25 cellular contexts compared by ENCODE assay signal in genomic region chr6:36510365-36510764, GRCh38. TPM values are rescaled to one million over a fixed set of nuclear protein-coding genes. Genes with fewer than 3 reads are reported as not detected.
DNase-seq lines count a peak whose midpoint lies in the region; ATAC-seq, FAIRE-seq and TF ChIP-seq lines count a peak whose summit lies in the region.
"Had no signal": no experiment of that assay in that cellular context is flagged by ENCODE, and none has a peak within 500 bp of the region (broad histone marks: within the 10 kb centered on the region; RNA-seq: fewer than 3 reads in every experiment).

No MANE protein-coding gene starts in this region.

- H3K79me2 ChIP-seq in HCT116 (ENCODE audit: insufficient read depth, low read length), result no peaks in the 10 kb centered on the region

- H3K27ac ChIP-seq in HCT116 (ENCODE audit: low read depth, low read length) (no peak overlapping the region), caudate nucleus (ENCODE audit: low read depth, low read length) (no peak overlapping the region)
- no peak overlapping the region for H3K27ac ChIP-seq in naive thymus-derived CD4-positive, alpha-beta T cell (ENCODE audit: low read depth, low read length)
- H3K27ac ChIP-seq: 22Rv1; BLaER1 treated with 17β-estradiol and CSF1 and Interleukin-3, amounts not matched to agents 10 nM and 100 nM; GM23248; KMS-11; SJCRH30 had no signal

- H3K4me1 ChIP-seq in HCT116 (ENCODE audit: control insufficient read depth in 1 of 2, insufficient read depth in 2 of 2, low read length in 2 of 2), result 0 out of 4 replicates have a peak, but pooled peaks cover 0 to 5% of the 10 kb centered on the region in 2 experiments
- H3K4me1 ChIP-seq in naive thymus-derived CD4-positive, alpha-beta T cell (ENCODE audit: control insufficient read depth in 2 of 2, insufficient read depth in 2 of 2, low read length in 2 of 2), result peaks cover 16 to 30% of the 10 kb centered on the region in 2 donors
- H3K4me1 ChIP-seq: BLaER1 treated with 17β-estradiol and CSF1 and Interleukin-3, amounts not matched to agents 10 nM and 100 nM; SJCRH30 had no signal

- no peaks in the 10 kb centered on the region for H3K9me3 ChIP-seq in HCT116 (ENCODE audit: control insufficient read depth in 1 of 2, insufficient read depth in 1 of 2, low read depth in 1 of 2, low read length in 2 of 2)
- H3K9me3 ChIP-seq in naive thymus-derived CD4-positive, alpha-beta T cell (ENCODE audit: control insufficient read depth in 2 of 3, low read length in 3 of 3), result no peaks in the 10 kb centered on the region
- H3K9me3 ChIP-seq: SJCRH30 had no signal

- no TSS peak for BruUV-seq in HCT116 (replicated peaks; lab: Mats Ljungman, UMichigan)

- no peak for TF ChIP-seq RAD21 in HCT116 (IDR thresholded peaks at IDR 0.05; ENCODE audit: low read depth)

- RAD21 ChIA-PET in HCT116 (lab: Charles Lee; ENCODE audit: low non-redundant PET in 1 of 2, low total read pairs in 2 of 2, uncharacterized antibody in 2 of 2, unreplicated experiment in 2 of 2), result no interaction called here

- no peaks in the 10 kb centered on the region for H3K9me3 Mint-ChIP-seq in activated T-cell treated with anti-CD3 and anti-CD28 coated beads, Interleukin-2, amount 50 U/mL, for 72 hours
- no peaks in the 10 kb centered on the region for H3K9me3 Mint-ChIP-seq in activated T-cell treated with anti-CD3 and anti-CD28 coated beads, Interleukin-2, amount 50 U/mL, for 4 hours
- peaks cover 0 to 2% (median 0%) of the 10 kb centered on the region in 11 donors for H3K9me3 Mint-ChIP-seq in naive thymus-derived CD4-positive, alpha-beta T cell
- H3K9me3 Mint-ChIP-seq in activated naive CD4-positive, alpha-beta T cell treated with anti-CD3 and anti-CD28 coated beads, Interleukin-2, amount 10 ng/mL, durations not matched to agents 7 days and 5 days, result no peaks in the 10 kb centered on the region
- H3K9me3 Mint-ChIP-seq: CD8-positive, alpha-beta T cell had no signal

- no peaks in the 10 kb centered on the region for H3K27me3 ChIP-seq in HCT116 (ENCODE audit: insufficient read depth, low read length)
- no peaks in the 10 kb centered on the region for H3K27me3 ChIP-seq in naive thymus-derived CD4-positive, alpha-beta T cell (ENCODE audit: control insufficient read depth in 2 of 2, insufficient read depth in 2 of 2, low read length in 2 of 2)
- H3K27me3 ChIP-seq: BLaER1 treated with 17β-estradiol and CSF1 and Interleukin-3, amounts not matched to agents 10 nM and 100 nM; SJCRH30 had no signal

- no peaks in the 10 kb centered on the region for H4K20me1 ChIP-seq in HCT116 (ENCODE audit: insufficient read depth)

- FAIRE-seq in D721Med (lab: Jason Lieb, UNC), result no peak
- FAIRE-seq: GM12891 had no signal

- DNase-seq in activated T-cell treated with anti-CD3 and anti-CD28 coated beads, Interleukin-2, amount 50 U/mL, for 72 hours, result no peak
- DNase-seq in activated T-cell treated with anti-CD3 and anti-CD28 coated beads, Interleukin-2, amount 50 U/mL, for 4 hours, result no peak
- DNase-seq in HCT116 (ENCODE audit: low read depth, low spot score) (no peak), D721Med (ENCODE audit: insufficient read length, low spot score) (no peak), caudate nucleus (lab: John Stamatoyannopoulos, UW) (no peak)
- DNase-seq in naive thymus-derived CD4-positive, alpha-beta T cell, result no peak
- no peak for DNase-seq in activated naive CD4-positive, alpha-beta T cell treated with anti-CD3 and anti-CD28 coated beads, Interleukin-2, amount 10 ng/mL, durations not matched to agents 7 days and 5 days
- DNase-seq: ACHN; CD8-positive, alpha-beta T cell; DMS153; GM23248; H9; NCI-H1092 treated with DMSO at 0.1 percent for 48 hours; NCI-H1436 treated with DMSO at 0.1 percent for 48 hours; NCI-H2029; NCI-H226; NCI-H510A treated with DMSO at 0.1 percent for 48 hours; NCI-H748 treated with DMSO at 0.1 percent for 48 hours; SJCRH30 had no signal

- no peak for ATAC-seq in activated T-cell treated with anti-CD3 and anti-CD28 coated beads, Interleukin-2, amount 50 U/mL, for 72 hours (replicated peaks in 1 of 2)
- no peak for ATAC-seq in activated T-cell treated with anti-CD3 and anti-CD28 coated beads, Interleukin-2, amount 50 U/mL, for 4 hours
- ATAC-seq in HCT116, result 0 out of 2 replicates have a peak, but pooled peaks have one; percentile 25
- peak; percentile 32 for ATAC-seq in esophagus mucosa
- ATAC-seq in naive thymus-derived CD4-positive, alpha-beta T cell, result no peak
- ATAC-seq: CD8-positive, alpha-beta T cell; Panc1 had no signal

- no peak for TF ChIP-seq POLR2A in HCT116 (IDR thresholded peaks at IDR 0.05; ENCODE audit: borderline replicate concordance, extremely low read depth, insufficient read depth, insufficient read length)

- no peak overlapping the region for H3K9ac ChIP-seq in HCT116 (ENCODE audit: low read length)
- H3K9ac ChIP-seq: BLaER1 treated with 17β-estradiol and CSF1 and Interleukin-3, amounts not matched to agents 10 nM and 100 nM; GM23248; KMS-11 had no signal

- H3K36me3 Mint-ChIP-seq in activated T-cell treated with anti-CD3 and anti-CD28 coated beads, Interleukin-2, amount 50 U/mL, for 72 hours (ENCODE audit: insufficient read depth in 2 of 2), result peaks cover 4 to 21% of the 10 kb centered on the region in 2 donors
- peaks cover 29% of the 10 kb centered on the region for H3K36me3 Mint-ChIP-seq in activated T-cell treated with anti-CD3 and anti-CD28 coated beads, Interleukin-2, amount 50 U/mL, for 4 hours (ENCODE audit: insufficient read depth)
- H3K36me3 Mint-ChIP-seq in naive thymus-derived CD4-positive, alpha-beta T cell, result peaks cover 14 to 67% (median 39%) of the 10 kb centered on the region in 5 donors
- peaks cover 74% of the 10 kb centered on the region for H3K36me3 Mint-ChIP-seq in activated naive CD4-positive, alpha-beta T cell treated with anti-CD3 and anti-CD28 coated beads, Interleukin-2, amount 10 ng/mL, durations not matched to agents 7 days and 5 days

- no peak for TF ChIP-seq CTCF in HCT116 (IDR thresholded peaks at IDR 0.05 in 2 of 3, conservative IDR thresholded peaks at IDR 0.05 in 1 of 3; ENCODE audit: borderline replicate concordance in 1 of 3, insufficient read depth in 1 of 3, low read depth in 2 of 3, low read length in 2 of 3)
- no peak for TF ChIP-seq CTCF in D721Med (IDR thresholded peaks at IDR 0.05; ENCODE audit: insufficient read depth, missing control alignments)

- CTCF ChIA-PET in HCT116 (lab: Charles Lee), result no interaction called here
- CTCF ChIA-PET in naive thymus-derived CD4-positive, alpha-beta T cell (lab: Charles Lee), result no interaction called here
- CTCF ChIA-PET in activated naive CD4-positive, alpha-beta T cell treated with anti-CD3 and anti-CD28 coated beads, Interleukin-2, amount 10 ng/mL, durations not matched to agents 7 days and 5 days (lab: Charles Lee), result no interaction called here

- intact Hi-C loops in HCT116 (cut with micrococcal nuclease), result no loop called here
- intact Hi-C loops in naive thymus-derived CD4-positive, alpha-beta T cell (cut with micrococcal nuclease), result no loop called here

- no peak overlapping the region for H2AFZ ChIP-seq in HCT116 (ENCODE audit: low read depth, low read length, poor library complexity, severe bottlenecking)
- H2AFZ ChIP-seq: GM23248 had no signal

- peaks cover 24% of the 10 kb centered on the region for H3K4me1 Mint-ChIP-seq in activated T-cell treated with anti-CD3 and anti-CD28 coated beads, Interleukin-2, amount 50 U/mL, for 72 hours (ENCODE audit: low read depth)
- peaks cover 38% of the 10 kb centered on the region for H3K4me1 Mint-ChIP-seq in activated T-cell treated with anti-CD3 and anti-CD28 coated beads, Interleukin-2, amount 50 U/mL, for 4 hours (ENCODE audit: low read depth)
- peaks cover 24 to 56% (median 41%) of the 10 kb centered on the region in 7 donors for H3K4me1 Mint-ChIP-seq in naive thymus-derived CD4-positive, alpha-beta T cell
- peaks cover 28% of the 10 kb centered on the region for H3K4me1 Mint-ChIP-seq in activated naive CD4-positive, alpha-beta T cell treated with anti-CD3 and anti-CD28 coated beads, Interleukin-2, amount 10 ng/mL, durations not matched to agents 7 days and 5 days
- H3K4me1 Mint-ChIP-seq: H9 had no signal

- POLR2A ChIA-PET in HCT116 (lab: Charles Lee), result no interaction called here
- POLR2A ChIA-PET in naive thymus-derived CD4-positive, alpha-beta T cell (lab: Charles Lee), result interaction anchor here (0.7 to 1.6 kb wide), 2 partner anchors 9 to 25 kb away, joined by 3 to 4 read pairs; no protein-coding TSS in a partner anchor

- no peak overlapping the region for H3K4me2 ChIP-seq in HCT116 (ENCODE audit: low read length)
- H3K4me2 ChIP-seq: BLaER1 treated with 17β-estradiol and CSF1 and Interleukin-3, amounts not matched to agents 10 nM and 100 nM; KMS-11 had no signal

- peaks cover 0 to 9% of the 10 kb centered on the region in 2 experiments; a peak in 1 of 4 replicates for H3K36me3 ChIP-seq in HCT116 (ENCODE audit: control insufficient read depth in 1 of 2, insufficient read depth in 2 of 2, low read length in 2 of 2)
- peaks cover 6 to 59% (median 16%) of the 10 kb centered on the region in 3 experiments for H3K36me3 ChIP-seq in naive thymus-derived CD4-positive, alpha-beta T cell (ENCODE audit: control insufficient read depth in 2 of 3, insufficient read depth in 3 of 3, low read length in 3 of 3)

- H3K27me3 Mint-ChIP-seq in activated T-cell treated with anti-CD3 and anti-CD28 coated beads, Interleukin-2, amount 50 U/mL, for 72 hours (ENCODE audit: low read depth), result no peaks in the 10 kb centered on the region
- no peaks in the 10 kb centered on the region for H3K27me3 Mint-ChIP-seq in activated T-cell treated with anti-CD3 and anti-CD28 coated beads, Interleukin-2, amount 50 U/mL, for 4 hours (ENCODE audit: low read depth)
- no peaks in the 10 kb centered on the region for H3K27me3 Mint-ChIP-seq in naive thymus-derived CD4-positive, alpha-beta T cell
- no peaks in the 10 kb centered on the region for H3K27me3 Mint-ChIP-seq in activated naive CD4-positive, alpha-beta T cell treated with anti-CD3 and anti-CD28 coated beads, Interleukin-2, amount 10 ng/mL, durations not matched to agents 7 days and 5 days

- H3K4me3 ChIP-seq in HCT116 (replicated peaks in 1 of 2; ENCODE audit: low read depth in 1 of 2, low read length in 2 of 2), result no peak overlapping the region
- H3K4me3 ChIP-seq in naive thymus-derived CD4-positive, alpha-beta T cell (ENCODE audit: low read length), result no peak overlapping the region
- H3K4me3 ChIP-seq: BLaER1 treated with 17β-estradiol and CSF1 and Interleukin-3, amounts not matched to agents 10 nM and 100 nM; GM23248; SJCRH30 had no signal

- H3K27ac Mint-ChIP-seq in activated T-cell treated with anti-CD3 and anti-CD28 coated beads, Interleukin-2, amount 50 U/mL, for 72 hours, result peak overlapping the region; percentile 32
- peak overlapping the region in 6 of 9 donors; percentile 9 to 65 (median 36) for H3K27ac Mint-ChIP-seq in naive thymus-derived CD4-positive, alpha-beta T cell
- H3K27ac Mint-ChIP-seq in activated naive CD4-positive, alpha-beta T cell treated with anti-CD3 and anti-CD28 coated beads, Interleukin-2, amount 10 ng/mL, durations not matched to agents 7 days and 5 days, result no peak overlapping the region
- H3K27ac Mint-ChIP-seq: CD8-positive, alpha-beta T cell had no signal

- no peak overlapping the region for H3K4me3 Mint-ChIP-seq in activated T-cell treated with anti-CD3 and anti-CD28 coated beads, Interleukin-2, amount 50 U/mL, for 72 hours
- no peak overlapping the region for H3K4me3 Mint-ChIP-seq in activated T-cell treated with anti-CD3 and anti-CD28 coated beads, Interleukin-2, amount 50 U/mL, for 4 hours
- no peak overlapping the region for H3K4me3 Mint-ChIP-seq in naive thymus-derived CD4-positive, alpha-beta T cell
- H3K4me3 Mint-ChIP-seq in activated naive CD4-positive, alpha-beta T cell treated with anti-CD3 and anti-CD28 coated beads, Interleukin-2, amount 10 ng/mL, durations not matched to agents 7 days and 5 days, result no peak overlapping the region
- H3K4me3 Mint-ChIP-seq: CD8-positive, alpha-beta T cell; H9 had no signal

- no peaks in the 10 kb centered on the region for H3K9me2 ChIP-seq in HCT116 (ENCODE audit: insufficient read depth)

RNA-seq across cellular contexts. Expression of gene STK38, which starts 36.9 kb away (rescaled TPM):
- total RNA-seq in activated T-cell treated with anti-CD3 and anti-CD28 coated beads, Interleukin-2, amount 50 U/mL, for 72 hours, result 10 to 100 TPM; 30.7 to 34.4 TPM
- 10 to 100 TPM; 14.2 to 16.6 (median 16.1) TPM for total RNA-seq in activated T-cell treated with anti-CD3 and anti-CD28 coated beads, Interleukin-2, amount 50 U/mL, for 4 hours
- total RNA-seq in HCT116 (2021; ENCODE audit: unreplicated experiment) (20.1 TPM), esophagus mucosa (26.1 TPM)
- 9.6 and 13.5 TPM in 2 replicates for polyA plus RNA-seq in HCT116 (2012)
- 100 to 1,000 TPM in 2 of 5 experiments, 10 to 100 TPM in 3; 68.5 to 193 (median 95.0) TPM for total RNA-seq in naive thymus-derived CD4-positive, alpha-beta T cell
- 100 to 1,000 TPM in 1 of 2 donors, 10 to 100 TPM in 1; 56.6 to 123 TPM for polyA plus RNA-seq in naive thymus-derived CD4-positive, alpha-beta T cell

Comparison
In these comparisons a context has a peak if more than half of its experiments do, and no peak if none do; other contexts are left out.
1. ATAC-seq: peak in HCT116 (single experiment) and esophagus mucosa (single experiment); none in activated T-cell treated with anti-CD3 and anti-CD28 coated beads, Interleukin-2, amount 50 U/mL, for 72 hours (0 of 2), activated T-cell treated with anti-CD3 and anti-CD28 coated beads, Interleukin-2, amount 50 U/mL, for 4 hours (0 of 2) and naive thymus-derived CD4-positive, alpha-beta T cell (single experiment).